Comparison of ENCODE assay signal across 13 cellular contexts in genomic region chr7:117435475-117436043, GRCh38. TPM values are rescaled to one million over a fixed set of nuclear protein-coding genes. Genes with fewer than 3 reads are reported as not detected.
DNase-seq lines count a peak whose midpoint lies in the region; ATAC-seq and TF ChIP-seq lines count a peak whose summit lies in the region.
"Had no signal": no experiment of that assay in that cellular context is flagged by ENCODE, and none has a peak within 500 bp of the region (broad histone marks: within the 10 kb centered on the region; RNA-seq: fewer than 3 reads in every experiment).

No MANE protein-coding gene starts in this region.

- H3K27me3 ChIP-seq in A673 (replicated peaks; ENCODE audit: insufficient read depth, low read depth, low read length, poor library complexity) (no peaks in the 10 kb centered on the region), PC-3 (ENCODE audit: low read length) (peaks cover 7% of the 10 kb centered on the region)

- H3K79me2 ChIP-seq in PC-3 (ENCODE audit: low read length), result no peaks in the 10 kb centered on the region

- no peaks in the 10 kb centered on the region for H3F3A ChIP-seq in PC-3 (ENCODE audit: low read length, unreplicated experiment)

- no peaks in the 10 kb centered on the region for H3K4me1 Mint-ChIP-seq in T-helper 17 cell

- no peaks in the 10 kb centered on the region for H4K20me1 ChIP-seq in PC-3 (ENCODE audit: low read length)

- H3K4me3 Mint-ChIP-seq in T-helper 17 cell, result no peak overlapping the region

- no peak overlapping the region for H3K4me3 ChIP-seq in A673 (ENCODE audit: low read depth, low read length, poor library complexity, severe bottlenecking)
- H3K4me3 ChIP-seq in PC-3 (ENCODE audit: low read length), result no peak overlapping the region
- H3K4me3 ChIP-seq: lung had no signal

- H3K27ac Mint-ChIP-seq in T-helper 17 cell, result no peak overlapping the region

- H2AFZ ChIP-seq in PC-3 (ENCODE audit: low read length), result no peak overlapping the region

- DNase-seq in A673 (ENCODE audit: low spot score) (peak; percentile 9), PC-3 (peak; percentile 4), T-helper 17 cell (no peak), NCI-H2029 treated with DMSO at 0.1 percent for 48 hours (lab: John Stamatoyannopoulos, UW) (no peak), NCI-H2227 treated with DMSO at 0.1 percent for 48 hours (lab: John Stamatoyannopoulos, UW) (no peak)
- no peak for DNase-seq in activated CD8-positive, alpha-beta memory T cell treated with anti-CD3 and anti-CD28 coated beads, Interleukin-2, amount 50 U/mL, for 4 hours
- DNase-seq: activated CD4-positive, CD25-positive, alpha-beta regulatory T cell treated with anti-CD3 and anti-CD28 coated beads, Interleukin-2, amount 50 U/mL, for 72 hours; NCI-H526; stimulated activated CD4-positive, alpha-beta T cell treated with anti-CD3 and anti-CD28 coated beads, Interleukin-2, amount 100 ng/mL, for 48 hours had no signal

- no peaks in the 10 kb centered on the region for H3K36me3 Mint-ChIP-seq in T-helper 17 cell (ENCODE audit: low read depth)

- no peak overlapping the region for H3K9ac ChIP-seq in PC-3 (ENCODE audit: low read length)

- BruUV-seq in A673 (replicated peaks; lab: Mats Ljungman, UMichigan) (no TSS peak), PC-3 (replicated peaks; lab: Mats Ljungman, UMichigan) (no TSS peak)

- TF ChIP-seq CTCF in A673 (conservative IDR thresholded peaks at IDR 0.05; ENCODE audit: low read depth, low read length), result no peak
- no peak for TF ChIP-seq CTCF in PC-3 (conservative IDR thresholded peaks at IDR 0.05; ENCODE audit: low read depth, low read length)

- intact Hi-C loops in A673 (cut with micrococcal nuclease; ENCODE audit: unreplicated experiment), result no loop called here
- intact Hi-C loops in PC-3 (cut with micrococcal nuclease), result no loop called here

- H3K4me1 ChIP-seq in A673 (ENCODE audit: insufficient read depth, low read length, poor library complexity, severe bottlenecking), result no peaks in the 10 kb centered on the region
- H3K4me1 ChIP-seq in PC-3 (ENCODE audit: insufficient read depth, low read length), result no peaks in the 10 kb centered on the region

- POLR2A ChIA-PET in A673 (lab: Charles Lee; ENCODE audit: low non-redundant PET), result no interaction called here
- POLR2A ChIA-PET in PC-3 (lab: Charles Lee; ENCODE audit: unreplicated experiment), result no interaction called here

- no peaks in the 10 kb centered on the region for H3K36me3 ChIP-seq in A673 (ENCODE audit: insufficient read depth, low read length, poor library complexity, severe bottlenecking)
- no peaks in the 10 kb centered on the region for H3K36me3 ChIP-seq in PC-3 (ENCODE audit: low read depth, low read length)

- H3K9me2 ChIP-seq in PC-3 (replicated peaks; ENCODE audit: low read length), result no peaks in the 10 kb centered on the region

- ATAC-seq in GM19025 (IDR thresholded peaks at IDR 0.05; ENCODE audit: low read depth, unreplicated experiment) (peak; percentile 96), HG02884 (IDR thresholded peaks at IDR 0.05; ENCODE audit: unreplicated experiment) (peak; percentile 99), PC-3 (no peak), T-helper 17 cell (no peak)
- ATAC-seq: HCT116 had no signal

- H3K9me3 ChIP-seq in A673 (ENCODE audit: low read depth, low read length, poor library complexity, severe bottlenecking) (no peaks in the 10 kb centered on the region), PC-3 (ENCODE audit: low read length) (no peaks in the 10 kb centered on the region), T-helper 17 cell (ENCODE audit: control insufficient read depth, low read length, poor library complexity, severe bottlenecking) (no peaks in the 10 kb centered on the region)

- H3K4me2 ChIP-seq in PC-3 (ENCODE audit: low read length), result no peak overlapping the region

- CTCF ChIA-PET in A673 (lab: Charles Lee), result no interaction called here
- CTCF ChIA-PET in PC-3 (lab: Charles Lee), result no interaction called here

- H3K27ac ChIP-seq in A673 (ENCODE audit: low read depth, low read length, poor library complexity, severe bottlenecking), result no peak overlapping the region
- H3K27ac ChIP-seq in PC-3 (ENCODE audit: low read length), result no peak overlapping the region

- H3K27me3 Mint-ChIP-seq in T-helper 17 cell, result no peaks in the 10 kb centered on the region

RNA-seq across cellular contexts. Expression of gene ASZ1, which starts 8.3 kb away (rescaled TPM):
- not detected in 2 replicates for total RNA-seq in A673 (2021)
- total RNA-seq in PC-3 (2014; rRNA removed), result not detected in 2 replicates
- total RNA-seq in T-helper 17 cell, result not detected

RNA-seq across cellular contexts. Expression of gene CFTR, which starts 44.3 kb away (rescaled TPM):
- total RNA-seq in A673 (2021) (0.19 and 0.37 TPM in 2 replicates), PC-3 (2014; rRNA removed) (not detected in 2 replicates), T-helper 17 cell (not detected)

Comparison
In these comparisons a context has a peak if more than half of its experiments do, and no peak if none do; other contexts are left out.
1. DNase-seq: peak in A673 (single experiment) and PC-3 (single experiment); none in activated CD8-positive, alpha-beta memory T cell treated with anti-CD3 and anti-CD28 coated beads, Interleukin-2, amount 50 U/mL, for 4 hours (single experiment), T-helper 17 cell (0 of 3), NCI-H2029 treated with DMSO at 0.1 percent for 48 hours (single experiment) and NCI-H2227 treated with DMSO at 0.1 percent for 48 hours (single experiment).
2. ATAC-seq: peak in GM19025 (single experiment) and HG02884 (single experiment); none in PC-3 (single experiment) and T-helper 17 cell (single experiment).